In genomic region chr13:27327633-27328032, GRCh38 we compare ENCODE assay signal across 9 cellular contexts.
"Had no signal": no experiment of that assay in that cellular context is flagged by ENCODE, and none has a peak within 500 bp of the region (broad histone marks: within the 10 kb centered on the region; RNA-seq: fewer than 3 reads in every experiment).

No MANE protein-coding gene starts in this region.

- H3K9ac ChIP-seq: GM23248 had no signal

- H3K4me3 ChIP-seq: GM23248, HAP-1 had no signal

- H3K27me3 Mint-ChIP-seq: IgD-negative memory B cell had no signal

- H3K36me3 ChIP-seq: HAP-1 had no signal

- DNase-seq: GM23248, GOT3, H7, HFFc6, KBM-7 had no signal

- H3K27ac ChIP-seq: GM23248, HL-60 had no signal

- ATAC-seq: HepG2 had no signal

- H3K27ac Mint-ChIP-seq: HFFc6, IgD-negative memory B cell had no signal

- H3K4me3 Mint-ChIP-seq: HFFc6, IgD-negative memory B cell had no signal

- H3K9me3 Mint-ChIP-seq: HFFc6, IgD-negative memory B cell had no signal

- H3K36me3 Mint-ChIP-seq: IgD-negative memory B cell had no signal

- H3K4me1 ChIP-seq: HAP-1 had no signal

- H2AFZ ChIP-seq: GM23248 had no signal
